In the genomic region with DNA sequence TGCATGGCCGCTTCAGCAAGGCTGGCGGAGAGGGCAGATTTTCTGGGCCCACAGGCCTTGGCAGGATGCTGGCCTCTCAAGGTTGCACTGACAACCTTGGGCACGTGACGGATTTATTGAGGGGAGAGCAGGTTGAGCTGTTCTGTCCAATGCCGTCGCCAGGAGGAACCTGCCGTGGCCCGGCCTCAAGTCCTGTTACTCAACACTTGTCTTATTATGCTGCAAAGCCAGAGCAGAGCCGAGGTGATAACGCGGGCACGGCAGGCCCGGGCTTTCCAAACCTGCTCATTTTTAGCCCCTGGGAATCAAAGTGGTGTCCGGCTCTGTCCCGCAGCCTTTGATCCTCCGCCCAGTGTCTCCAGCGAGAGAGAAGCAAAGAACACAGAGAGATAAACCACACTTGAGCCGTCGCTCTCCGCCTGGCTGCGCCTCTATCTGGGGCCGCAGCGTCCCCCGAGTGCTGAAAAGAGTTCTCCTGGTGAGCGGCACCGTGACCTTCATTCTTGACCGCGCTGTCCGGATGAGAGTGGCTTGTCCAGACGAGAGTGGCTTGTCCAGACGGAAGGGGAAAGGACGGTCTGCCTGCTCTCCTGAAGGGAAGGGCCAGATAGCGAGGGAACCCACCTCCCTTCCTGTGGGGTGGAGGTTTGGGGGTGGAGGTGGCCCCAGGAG, we compare ENCODE assay signal across 1 cellular context.
TF ChIP-seq lines count a peak whose summit lies in the region.

No MANE protein-coding gene starts in this region.

TF ChIP-seq in HepG2, 621 proteins besides CTCF, POLR2A, EP300 and RAD21 (continued from another document and continues in another):
- TF ChIP-seq HNF1A (IDR thresholded peaks at IDR 0.05; ENCODE audit: low read depth) (no peak), HNF1A (CRISPR knock-in tag; IDR thresholded peaks at IDR 0.05; ENCODE audit: borderline replicate concordance) (no peak), MAX (IDR thresholded peaks at IDR 0.05) (peak; percentile 1), SMAD1 (CRISPR knock-in tag; IDR thresholded peaks at IDR 0.05; ENCODE audit: borderline replicate concordance, low read depth) (no peak), ZZZ3 (CRISPR knock-in tag; IDR thresholded peaks at IDR 0.05; ENCODE audit: borderline replicate concordance) (no peak), UBTF (CRISPR knock-in tag; IDR thresholded peaks at IDR 0.05) (peak; percentile 29; the same call in 1 of the 2 replicates), HNRNPUL1 (IDR thresholded peaks at IDR 0.05; ENCODE audit: low read depth, low read length) (no peak), EZH2 (conservative IDR thresholded peaks at IDR 0.05; ENCODE audit: low read depth, low read length) (no peak), ZNF451 (CRISPR knock-in tag; IDR thresholded peaks at IDR 0.05) (no peak), ZNF101 (CRISPR knock-in tag; IDR thresholded peaks at IDR 0.05; ENCODE audit: borderline replicate concordance, low read depth) (no peak), ZMAT3 (CRISPR knock-in tag; conservative IDR thresholded peaks at IDR 0.05) (no peak), PLSCR1 (CRISPR knock-in tag; IDR thresholded peaks at IDR 0.05; ENCODE audit: borderline replicate concordance) (no peak), ZBTB3 (CRISPR knock-in tag; IDR thresholded peaks at IDR 0.05; ENCODE audit: borderline replicate concordance, low read depth) (no peak), LBX2 (CRISPR knock-in tag; IDR thresholded peaks at IDR 0.05; ENCODE audit: borderline replicate concordance) (no peak), ZNF10 (CRISPR knock-in tag; IDR thresholded peaks at IDR 0.05; ENCODE audit: borderline replicate concordance, low read depth) (no peak), PCBP1 (IDR thresholded peaks at IDR 0.05; ENCODE audit: borderline replicate concordance, low read depth, low read length) (no peak), ZNF772 (CRISPR knock-in tag; IDR thresholded peaks at IDR 0.05) (no peak), PHF21A (CRISPR knock-in tag; IDR thresholded peaks at IDR 0.05) (peak; percentile 82)
- TF ChIP-seq, protein P1, sequence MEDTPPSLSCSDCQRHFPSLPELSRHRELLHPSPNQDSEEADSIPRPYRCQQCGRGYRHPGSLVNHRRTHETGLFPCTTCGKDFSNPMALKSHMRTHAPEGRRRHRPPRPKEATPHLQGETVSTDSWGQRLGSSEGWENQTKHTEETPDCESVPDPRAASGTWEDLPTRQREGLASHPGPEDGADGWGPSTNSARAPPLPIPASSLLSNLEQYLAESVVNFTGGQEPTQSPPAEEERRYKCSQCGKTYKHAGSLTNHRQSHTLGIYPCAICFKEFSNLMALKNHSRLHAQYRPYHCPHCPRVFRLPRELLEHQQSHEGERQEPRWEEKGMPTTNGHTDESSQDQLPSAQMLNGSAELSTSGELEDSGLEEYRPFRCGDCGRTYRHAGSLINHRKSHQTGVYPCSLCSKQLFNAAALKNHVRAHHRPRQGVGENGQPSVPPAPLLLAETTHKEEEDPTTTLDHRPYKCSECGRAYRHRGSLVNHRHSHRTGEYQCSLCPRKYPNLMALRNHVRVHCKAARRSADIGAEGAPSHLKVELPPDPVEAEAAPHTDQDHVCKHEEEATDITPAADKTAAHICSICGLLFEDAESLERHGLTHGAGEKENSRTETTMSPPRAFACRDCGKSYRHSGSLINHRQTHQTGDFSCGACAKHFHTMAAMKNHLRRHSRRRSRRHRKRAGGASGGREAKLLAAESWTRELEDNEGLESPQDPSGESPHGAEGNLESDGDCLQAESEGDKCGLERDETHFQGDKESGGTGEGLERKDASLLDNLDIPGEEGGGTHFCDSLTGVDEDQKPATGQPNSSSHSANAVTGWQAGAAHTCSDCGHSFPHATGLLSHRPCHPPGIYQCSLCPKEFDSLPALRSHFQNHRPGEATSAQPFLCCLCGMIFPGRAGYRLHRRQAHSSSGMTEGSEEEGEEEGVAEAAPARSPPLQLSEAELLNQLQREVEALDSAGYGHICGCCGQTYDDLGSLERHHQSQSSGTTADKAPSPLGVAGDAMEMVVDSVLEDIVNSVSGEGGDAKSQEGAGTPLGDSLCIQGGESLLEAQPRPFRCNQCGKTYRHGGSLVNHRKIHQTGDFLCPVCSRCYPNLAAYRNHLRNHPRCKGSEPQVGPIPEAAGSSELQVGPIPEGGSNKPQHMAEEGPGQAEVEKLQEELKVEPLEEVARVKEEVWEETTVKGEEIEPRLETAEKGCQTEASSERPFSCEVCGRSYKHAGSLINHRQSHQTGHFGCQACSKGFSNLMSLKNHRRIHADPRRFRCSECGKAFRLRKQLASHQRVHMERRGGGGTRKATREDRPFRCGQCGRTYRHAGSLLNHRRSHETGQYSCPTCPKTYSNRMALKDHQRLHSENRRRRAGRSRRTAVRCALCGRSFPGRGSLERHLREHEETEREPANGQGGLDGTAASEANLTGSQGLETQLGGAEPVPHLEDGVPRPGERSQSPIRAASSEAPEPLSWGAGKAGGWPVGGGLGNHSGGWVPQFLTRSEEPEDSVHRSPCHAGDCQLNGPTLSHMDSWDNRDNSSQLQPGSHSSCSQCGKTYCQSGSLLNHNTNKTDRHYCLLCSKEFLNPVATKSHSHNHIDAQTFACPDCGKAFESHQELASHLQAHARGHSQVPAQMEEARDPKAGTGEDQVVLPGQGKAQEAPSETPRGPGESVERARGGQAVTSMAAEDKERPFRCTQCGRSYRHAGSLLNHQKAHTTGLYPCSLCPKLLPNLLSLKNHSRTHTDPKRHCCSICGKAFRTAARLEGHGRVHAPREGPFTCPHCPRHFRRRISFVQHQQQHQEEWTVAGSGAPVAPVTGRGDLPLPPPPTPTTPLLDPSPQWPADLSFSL (CRISPR knock-in tag; IDR thresholded peaks at IDR 0.05), result no peak
- TF ChIP-seq, protein P2, sequence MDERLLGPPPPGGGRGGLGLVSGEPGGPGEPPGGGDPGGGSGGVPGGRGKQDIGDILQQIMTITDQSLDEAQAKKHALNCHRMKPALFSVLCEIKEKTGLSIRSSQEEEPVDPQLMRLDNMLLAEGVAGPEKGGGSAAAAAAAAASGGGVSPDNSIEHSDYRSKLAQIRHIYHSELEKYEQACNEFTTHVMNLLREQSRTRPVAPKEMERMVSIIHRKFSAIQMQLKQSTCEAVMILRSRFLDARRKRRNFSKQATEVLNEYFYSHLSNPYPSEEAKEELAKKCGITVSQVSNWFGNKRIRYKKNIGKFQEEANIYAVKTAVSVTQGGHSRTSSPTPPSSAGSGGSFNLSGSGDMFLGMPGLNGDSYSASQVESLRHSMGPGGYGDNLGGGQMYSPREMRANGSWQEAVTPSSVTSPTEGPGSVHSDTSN (CRISPR knock-in tag; IDR thresholded peaks at IDR 0.05), result no peak
- TF ChIP-seq, protein P3, sequence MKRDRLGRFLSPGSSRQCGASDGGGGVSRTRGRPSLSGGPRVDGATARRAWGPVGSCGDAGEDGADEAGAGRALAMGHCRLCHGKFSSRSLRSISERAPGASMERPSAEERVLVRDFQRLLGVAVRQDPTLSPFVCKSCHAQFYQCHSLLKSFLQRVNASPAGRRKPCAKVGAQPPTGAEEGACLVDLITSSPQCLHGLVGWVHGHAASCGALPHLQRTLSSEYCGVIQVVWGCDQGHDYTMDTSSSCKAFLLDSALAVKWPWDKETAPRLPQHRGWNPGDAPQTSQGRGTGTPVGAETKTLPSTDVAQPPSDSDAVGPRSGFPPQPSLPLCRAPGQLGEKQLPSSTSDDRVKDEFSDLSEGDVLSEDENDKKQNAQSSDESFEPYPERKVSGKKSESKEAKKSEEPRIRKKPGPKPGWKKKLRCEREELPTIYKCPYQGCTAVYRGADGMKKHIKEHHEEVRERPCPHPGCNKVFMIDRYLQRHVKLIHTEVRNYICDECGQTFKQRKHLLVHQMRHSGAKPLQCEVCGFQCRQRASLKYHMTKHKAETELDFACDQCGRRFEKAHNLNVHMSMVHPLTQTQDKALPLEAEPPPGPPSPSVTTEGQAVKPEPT (CRISPR knock-in tag; IDR thresholded peaks at IDR 0.05; ENCODE audit: low read depth), result no peak
- TF ChIP-seq, protein P4, sequence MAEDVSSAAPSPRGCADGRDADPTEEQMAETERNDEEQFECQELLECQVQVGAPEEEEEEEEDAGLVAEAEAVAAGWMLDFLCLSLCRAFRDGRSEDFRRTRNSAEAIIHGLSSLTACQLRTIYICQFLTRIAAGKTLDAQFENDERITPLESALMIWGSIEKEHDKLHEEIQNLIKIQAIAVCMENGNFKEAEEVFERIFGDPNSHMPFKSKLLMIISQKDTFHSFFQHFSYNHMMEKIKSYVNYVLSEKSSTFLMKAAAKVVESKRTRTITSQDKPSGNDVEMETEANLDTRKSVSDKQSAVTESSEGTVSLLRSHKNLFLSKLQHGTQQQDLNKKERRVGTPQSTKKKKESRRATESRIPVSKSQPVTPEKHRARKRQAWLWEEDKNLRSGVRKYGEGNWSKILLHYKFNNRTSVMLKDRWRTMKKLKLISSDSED (CRISPR knock-in tag; IDR thresholded peaks at IDR 0.05), result no peak
